1 cellular context compared by ENCODE assay signal in the genomic region with DNA sequence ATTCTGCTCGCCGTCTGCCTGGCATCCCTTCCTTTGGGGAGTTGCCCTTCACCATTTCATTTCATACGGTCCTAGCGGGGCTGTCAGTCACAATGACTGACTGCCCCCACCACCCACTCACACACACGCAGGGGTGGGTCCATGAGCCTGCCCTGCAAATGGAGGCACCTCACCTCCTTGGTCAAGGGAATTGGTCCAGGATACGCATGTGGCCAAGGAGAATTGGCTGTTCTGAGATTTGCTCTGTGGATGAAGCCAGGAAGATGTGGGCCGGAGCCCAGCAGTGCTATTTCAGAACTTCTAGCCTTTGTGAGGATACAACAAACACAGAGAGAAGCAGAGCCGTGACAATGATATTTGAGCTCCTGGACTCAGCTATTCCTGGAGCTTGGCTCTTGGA.
TF ChIP-seq lines count a peak whose summit lies in the region.

No MANE protein-coding gene starts in this region.

TF ChIP-seq in K562, 482 proteins besides CTCF, POLR2A, EP300 and RAD21:
- TF ChIP-seq, protein P1, sequence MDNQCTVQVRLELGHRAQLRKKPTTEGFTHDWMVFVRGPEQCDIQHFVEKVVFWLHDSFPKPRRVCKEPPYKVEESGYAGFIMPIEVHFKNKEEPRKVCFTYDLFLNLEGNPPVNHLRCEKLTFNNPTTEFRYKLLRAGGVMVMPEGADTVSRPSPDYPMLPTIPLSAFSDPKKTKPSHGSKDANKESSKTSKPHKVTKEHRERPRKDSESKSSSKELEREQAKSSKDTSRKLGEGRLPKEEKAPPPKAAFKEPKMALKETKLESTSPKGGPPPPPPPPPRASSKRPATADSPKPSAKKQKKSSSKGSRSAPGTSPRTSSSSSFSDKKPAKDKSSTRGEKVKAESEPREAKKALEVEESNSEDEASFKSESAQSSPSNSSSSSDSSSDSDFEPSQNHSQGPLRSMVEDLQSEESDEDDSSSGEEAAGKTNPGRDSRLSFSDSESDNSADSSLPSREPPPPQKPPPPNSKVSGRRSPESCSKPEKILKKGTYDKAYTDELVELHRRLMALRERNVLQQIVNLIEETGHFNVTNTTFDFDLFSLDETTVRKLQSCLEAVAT (IDR thresholded peaks at IDR 0.05) = no peak
- TF ChIP-seq, protein P2, sequence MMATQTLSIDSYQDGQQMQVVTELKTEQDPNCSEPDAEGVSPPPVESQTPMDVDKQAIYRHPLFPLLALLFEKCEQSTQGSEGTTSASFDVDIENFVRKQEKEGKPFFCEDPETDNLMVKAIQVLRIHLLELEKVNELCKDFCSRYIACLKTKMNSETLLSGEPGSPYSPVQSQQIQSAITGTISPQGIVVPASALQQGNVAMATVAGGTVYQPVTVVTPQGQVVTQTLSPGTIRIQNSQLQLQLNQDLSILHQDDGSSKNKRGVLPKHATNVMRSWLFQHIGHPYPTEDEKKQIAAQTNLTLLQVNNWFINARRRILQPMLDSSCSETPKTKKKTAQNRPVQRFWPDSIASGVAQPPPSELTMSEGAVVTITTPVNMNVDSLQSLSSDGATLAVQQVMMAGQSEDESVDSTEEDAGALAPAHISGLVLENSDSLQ (IDR thresholded peaks at IDR 0.05) = peak; percentile 98
- TF ChIP-seq MAFG (tag; conservative IDR thresholded peaks at IDR 0.05) (no peak), ZNF561 (CRISPR knock-in tag; conservative IDR thresholded peaks at IDR 0.05) (no peak), ZNF253 (CRISPR knock-in tag; conservative IDR thresholded peaks at IDR 0.05) (no peak), EP400 (IDR thresholded peaks at IDR 0.05) (no peak), TEAD1 (CRISPR knock-in tag; IDR thresholded peaks at IDR 0.05) (no peak), JUND (IDR thresholded peaks at IDR 0.05; ENCODE audit: borderline replicate concordance, low read depth, low read length) (no peak), JUND (tag; IDR thresholded peaks at IDR 0.05; ENCODE audit: borderline replicate concordance, low read depth, low read length) (no peak), ZNF165 (CRISPR knock-in tag; IDR thresholded peaks at IDR 0.05; ENCODE audit: borderline replicate concordance) (no peak), SP2 (IDR thresholded peaks at IDR 0.05; ENCODE audit: extremely low read depth, low read depth, low read length, poor library complexity, severe bottlenecking) (peak; percentile 11), TSC22D4 (tag; IDR thresholded peaks at IDR 0.05) (no peak), GATAD2A (IDR thresholded peaks at IDR 0.05) (no peak), MYNN (IDR thresholded peaks at IDR 0.05) (no peak), MYNN (CRISPR knock-in tag; IDR thresholded peaks at IDR 0.05) (no peak), TEAD4 (IDR thresholded peaks at IDR 0.05; ENCODE audit: low read length) (no peak), TEAD4 (CRISPR knock-in tag; IDR thresholded peaks at IDR 0.05; ENCODE audit: borderline replicate concordance) (no peak), RBM22 (IDR thresholded peaks at IDR 0.05; ENCODE audit: low read depth, low read length, poor library complexity, severe bottlenecking) (no peak), U2AF1 (optimal IDR thresholded peaks at IDR 0.05; ENCODE audit: low read depth, low read length) (no peak), ZC3H8 (IDR thresholded peaks at IDR 0.05) (no peak), EGR1 (conservative IDR thresholded peaks at IDR 0.05) (0 out of 2 replicates have a peak, but pooled peaks have one; percentile 6), YY1 (IDR thresholded peaks at IDR 0.05; ENCODE audit: borderline replicate concordance in 1 of 3, control insufficient read depth in 1 of 3, extremely low read depth in 1 of 3, insufficient read depth in 3 of 3, insufficient read length in 1 of 3, insufficient replicate concordance in 2 of 3, low read depth in 1 of 3, low read length in 2 of 3) (no peak), ZNF696 (CRISPR knock-in tag; conservative IDR thresholded peaks at IDR 0.05) (no peak), HCFC1 (IDR thresholded peaks at IDR 0.05; ENCODE audit: low read depth, low read length) (no peak), ESRRA (IDR thresholded peaks at IDR 0.05; ENCODE audit: borderline replicate concordance, low read depth) (no peak)
- TF ChIP-seq, protein P3, sequence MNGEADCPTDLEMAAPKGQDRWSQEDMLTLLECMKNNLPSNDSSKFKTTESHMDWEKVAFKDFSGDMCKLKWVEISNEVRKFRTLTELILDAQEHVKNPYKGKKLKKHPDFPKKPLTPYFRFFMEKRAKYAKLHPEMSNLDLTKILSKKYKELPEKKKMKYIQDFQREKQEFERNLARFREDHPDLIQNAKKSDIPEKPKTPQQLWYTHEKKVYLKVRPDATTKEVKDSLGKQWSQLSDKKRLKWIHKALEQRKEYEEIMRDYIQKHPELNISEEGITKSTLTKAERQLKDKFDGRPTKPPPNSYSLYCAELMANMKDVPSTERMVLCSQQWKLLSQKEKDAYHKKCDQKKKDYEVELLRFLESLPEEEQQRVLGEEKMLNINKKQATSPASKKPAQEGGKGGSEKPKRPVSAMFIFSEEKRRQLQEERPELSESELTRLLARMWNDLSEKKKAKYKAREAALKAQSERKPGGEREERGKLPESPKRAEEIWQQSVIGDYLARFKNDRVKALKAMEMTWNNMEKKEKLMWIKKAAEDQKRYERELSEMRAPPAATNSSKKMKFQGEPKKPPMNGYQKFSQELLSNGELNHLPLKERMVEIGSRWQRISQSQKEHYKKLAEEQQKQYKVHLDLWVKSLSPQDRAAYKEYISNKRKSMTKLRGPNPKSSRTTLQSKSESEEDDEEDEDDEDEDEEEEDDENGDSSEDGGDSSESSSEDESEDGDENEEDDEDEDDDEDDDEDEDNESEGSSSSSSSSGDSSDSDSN (IDR thresholded peaks at IDR 0.05; ENCODE audit: borderline replicate concordance in 1 of 2, low read depth in 2 of 2, low read length in 2 of 2) = no peak
- TF ChIP-seq, protein P4, sequence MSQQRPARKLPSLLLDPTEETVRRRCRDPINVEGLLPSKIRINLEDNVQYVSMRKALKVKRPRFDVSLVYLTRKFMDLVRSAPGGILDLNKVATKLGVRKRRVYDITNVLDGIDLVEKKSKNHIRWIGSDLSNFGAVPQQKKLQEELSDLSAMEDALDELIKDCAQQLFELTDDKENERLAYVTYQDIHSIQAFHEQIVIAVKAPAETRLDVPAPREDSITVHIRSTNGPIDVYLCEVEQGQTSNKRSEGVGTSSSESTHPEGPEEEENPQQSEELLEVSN (IDR thresholded peaks at IDR 0.05; ENCODE audit: borderline replicate concordance in 1 of 2, extremely low read depth in 1 of 2, insufficient read depth in 1 of 2, insufficient read length in 1 of 2, low read depth in 1 of 2, low read length in 1 of 2, poor library complexity in 1 of 2, severe bottlenecking in 1 of 2) = no peak
- TF ChIP-seq, protein P5, sequence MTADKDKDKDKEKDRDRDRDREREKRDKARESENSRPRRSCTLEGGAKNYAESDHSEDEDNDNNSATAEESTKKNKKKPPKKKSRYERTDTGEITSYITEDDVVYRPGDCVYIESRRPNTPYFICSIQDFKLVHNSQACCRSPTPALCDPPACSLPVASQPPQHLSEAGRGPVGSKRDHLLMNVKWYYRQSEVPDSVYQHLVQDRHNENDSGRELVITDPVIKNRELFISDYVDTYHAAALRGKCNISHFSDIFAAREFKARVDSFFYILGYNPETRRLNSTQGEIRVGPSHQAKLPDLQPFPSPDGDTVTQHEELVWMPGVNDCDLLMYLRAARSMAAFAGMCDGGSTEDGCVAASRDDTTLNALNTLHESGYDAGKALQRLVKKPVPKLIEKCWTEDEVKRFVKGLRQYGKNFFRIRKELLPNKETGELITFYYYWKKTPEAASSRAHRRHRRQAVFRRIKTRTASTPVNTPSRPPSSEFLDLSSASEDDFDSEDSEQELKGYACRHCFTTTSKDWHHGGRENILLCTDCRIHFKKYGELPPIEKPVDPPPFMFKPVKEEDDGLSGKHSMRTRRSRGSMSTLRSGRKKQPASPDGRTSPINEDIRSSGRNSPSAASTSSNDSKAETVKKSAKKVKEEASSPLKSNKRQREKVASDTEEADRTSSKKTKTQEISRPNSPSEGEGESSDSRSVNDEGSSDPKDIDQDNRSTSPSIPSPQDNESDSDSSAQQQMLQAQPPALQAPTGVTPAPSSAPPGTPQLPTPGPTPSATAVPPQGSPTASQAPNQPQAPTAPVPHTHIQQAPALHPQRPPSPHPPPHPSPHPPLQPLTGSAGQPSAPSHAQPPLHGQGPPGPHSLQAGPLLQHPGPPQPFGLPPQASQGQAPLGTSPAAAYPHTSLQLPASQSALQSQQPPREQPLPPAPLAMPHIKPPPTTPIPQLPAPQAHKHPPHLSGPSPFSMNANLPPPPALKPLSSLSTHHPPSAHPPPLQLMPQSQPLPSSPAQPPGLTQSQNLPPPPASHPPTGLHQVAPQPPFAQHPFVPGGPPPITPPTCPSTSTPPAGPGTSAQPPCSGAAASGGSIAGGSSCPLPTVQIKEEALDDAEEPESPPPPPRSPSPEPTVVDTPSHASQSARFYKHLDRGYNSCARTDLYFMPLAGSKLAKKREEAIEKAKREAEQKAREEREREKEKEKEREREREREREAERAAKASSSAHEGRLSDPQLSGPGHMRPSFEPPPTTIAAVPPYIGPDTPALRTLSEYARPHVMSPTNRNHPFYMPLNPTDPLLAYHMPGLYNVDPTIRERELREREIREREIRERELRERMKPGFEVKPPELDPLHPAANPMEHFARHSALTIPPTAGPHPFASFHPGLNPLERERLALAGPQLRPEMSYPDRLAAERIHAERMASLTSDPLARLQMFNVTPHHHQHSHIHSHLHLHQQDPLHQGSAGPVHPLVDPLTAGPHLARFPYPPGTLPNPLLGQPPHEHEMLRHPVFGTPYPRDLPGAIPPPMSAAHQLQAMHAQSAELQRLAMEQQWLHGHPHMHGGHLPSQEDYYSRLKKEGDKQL (CRISPR knock-in tag; IDR thresholded peaks at IDR 0.05; ENCODE audit: borderline replicate concordance) = no peak
- TF ChIP-seq, protein P6, sequence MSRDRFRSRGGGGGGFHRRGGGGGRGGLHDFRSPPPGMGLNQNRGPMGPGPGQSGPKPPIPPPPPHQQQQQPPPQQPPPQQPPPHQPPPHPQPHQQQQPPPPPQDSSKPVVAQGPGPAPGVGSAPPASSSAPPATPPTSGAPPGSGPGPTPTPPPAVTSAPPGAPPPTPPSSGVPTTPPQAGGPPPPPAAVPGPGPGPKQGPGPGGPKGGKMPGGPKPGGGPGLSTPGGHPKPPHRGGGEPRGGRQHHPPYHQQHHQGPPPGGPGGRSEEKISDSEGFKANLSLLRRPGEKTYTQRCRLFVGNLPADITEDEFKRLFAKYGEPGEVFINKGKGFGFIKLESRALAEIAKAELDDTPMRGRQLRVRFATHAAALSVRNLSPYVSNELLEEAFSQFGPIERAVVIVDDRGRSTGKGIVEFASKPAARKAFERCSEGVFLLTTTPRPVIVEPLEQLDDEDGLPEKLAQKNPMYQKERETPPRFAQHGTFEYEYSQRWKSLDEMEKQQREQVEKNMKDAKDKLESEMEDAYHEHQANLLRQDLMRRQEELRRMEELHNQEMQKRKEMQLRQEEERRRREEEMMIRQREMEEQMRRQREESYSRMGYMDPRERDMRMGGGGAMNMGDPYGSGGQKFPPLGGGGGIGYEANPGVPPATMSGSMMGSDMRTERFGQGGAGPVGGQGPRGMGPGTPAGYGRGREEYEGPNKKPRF (IDR thresholded peaks at IDR 0.05; ENCODE audit: low read depth, low read length) = no peak
- TF ChIP-seq, protein P7, sequence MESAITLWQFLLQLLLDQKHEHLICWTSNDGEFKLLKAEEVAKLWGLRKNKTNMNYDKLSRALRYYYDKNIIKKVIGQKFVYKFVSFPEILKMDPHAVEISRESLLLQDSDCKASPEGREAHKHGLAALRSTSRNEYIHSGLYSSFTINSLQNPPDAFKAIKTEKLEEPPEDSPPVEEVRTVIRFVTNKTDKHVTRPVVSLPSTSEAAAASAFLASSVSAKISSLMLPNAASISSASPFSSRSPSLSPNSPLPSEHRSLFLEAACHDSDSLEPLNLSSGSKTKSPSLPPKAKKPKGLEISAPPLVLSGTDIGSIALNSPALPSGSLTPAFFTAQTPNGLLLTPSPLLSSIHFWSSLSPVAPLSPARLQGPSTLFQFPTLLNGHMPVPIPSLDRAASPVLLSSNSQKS (CRISPR knock-in tag; IDR thresholded peaks at IDR 0.05) = no peak
- TF ChIP-seq, protein P8, sequence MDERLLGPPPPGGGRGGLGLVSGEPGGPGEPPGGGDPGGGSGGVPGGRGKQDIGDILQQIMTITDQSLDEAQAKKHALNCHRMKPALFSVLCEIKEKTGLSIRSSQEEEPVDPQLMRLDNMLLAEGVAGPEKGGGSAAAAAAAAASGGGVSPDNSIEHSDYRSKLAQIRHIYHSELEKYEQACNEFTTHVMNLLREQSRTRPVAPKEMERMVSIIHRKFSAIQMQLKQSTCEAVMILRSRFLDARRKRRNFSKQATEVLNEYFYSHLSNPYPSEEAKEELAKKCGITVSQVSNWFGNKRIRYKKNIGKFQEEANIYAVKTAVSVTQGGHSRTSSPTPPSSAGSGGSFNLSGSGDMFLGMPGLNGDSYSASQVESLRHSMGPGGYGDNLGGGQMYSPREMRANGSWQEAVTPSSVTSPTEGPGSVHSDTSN (CRISPR knock-in tag; IDR thresholded peaks at IDR 0.05; ENCODE audit: low read depth) = peak; percentile 61; the same call in 1 of the 2 replicates
- TF ChIP-seq, protein P8 (tag; conservative IDR thresholded peaks at IDR 0.05; ENCODE audit: low read depth) = peak; percentile 94
